Comparison of ENCODE assay signal across 13 cellular contexts in the genomic region with DNA sequence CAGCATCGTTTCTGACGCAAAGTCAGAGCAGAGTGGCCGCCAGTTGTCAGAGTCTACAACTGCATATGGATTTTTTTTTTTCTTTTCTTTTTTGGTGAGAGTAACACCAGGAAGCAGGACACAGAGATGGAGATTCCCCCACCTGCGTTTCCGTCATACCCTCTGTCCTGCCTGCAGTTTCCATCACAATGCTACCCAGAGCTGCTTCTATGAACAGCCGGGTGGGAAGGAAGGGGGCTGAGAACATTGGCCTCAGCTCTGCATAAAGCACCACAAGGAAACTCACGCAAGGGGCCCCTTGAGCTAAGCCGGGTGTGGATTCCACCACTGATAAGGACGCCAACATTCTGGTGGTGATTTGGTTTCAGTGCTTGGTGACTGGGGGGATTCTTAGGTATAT.
A peak's percentile ranks its signal among the peaks of the same experiment; 100 is the strongest.
DNase-seq lines count a peak whose midpoint lies in the region; ATAC-seq and TF ChIP-seq lines count a peak whose summit lies in the region.
"Had no signal": no experiment of that assay in that cellular context is flagged by ENCODE, and none has a peak within 500 bp of the region (broad histone marks: within the 10 kb centered on the region; RNA-seq: fewer than 3 reads in every experiment).

No MANE protein-coding gene starts in this region.

- H2AFZ ChIP-seq in GM23338 (peak overlapping the region; percentile 83), neuronal stem cell (ENCODE audit: low read length) (no peak overlapping the region)

- CTCF ChIA-PET in WTC11 (lab: Charles Lee): no interaction called here

- no peak overlapping the region for H3K4ac ChIP-seq in neuronal stem cell (ENCODE audit: low read length)

- no peaks in the 10 kb centered on the region for H4K20me1 ChIP-seq in GM23338 (replicated peaks; ENCODE audit: insufficient read depth)

- peak overlapping the region; percentile 72 for H3K18ac ChIP-seq in neuronal stem cell (ENCODE audit: low read length)

- H3F3A ChIP-seq in GM23338 (replicated peaks; ENCODE audit: low read depth): no peaks in the 10 kb centered on the region

- WGBS in neuronal stem cell (ENCODE audit: extremely low coverage in 2 of 2, insufficient read length in 2 of 2, insufficient replicate concordance in 1 of 2), 2 donors: no CpG with 5 or more reads among the region's 9 CpGs

- H3K4me1 Mint-ChIP-seq in GM23338 (peaks cover 28% of the 10 kb centered on the region), WTC11 (peaks cover 27% of the 10 kb centered on the region)

- H3K4me2 ChIP-seq in GM23338 (no peak overlapping the region), neuronal stem cell (ENCODE audit: insufficient read depth, low read length, poor library complexity, severe bottlenecking) (no peak overlapping the region)

- H3K79me2 ChIP-seq in GM23338 (replicated peaks; ENCODE audit: insufficient read depth): no peaks in the 10 kb centered on the region

- no peak overlapping the region for H2BK15ac ChIP-seq in neuronal stem cell (ENCODE audit: low read length)

- H2BK120ac ChIP-seq in neuronal stem cell (ENCODE audit: low read depth, low read length): peak overlapping the region; percentile 69

- H3K9ac ChIP-seq in neuronal stem cell (ENCODE audit: low read depth, low read length, poor library complexity): no peak overlapping the region

- H3K23ac ChIP-seq in neuronal stem cell (ENCODE audit: low read depth, low read length, poor library complexity): no peak overlapping the region

- no peaks in the 10 kb centered on the region for H3K79me1 ChIP-seq in neuronal stem cell (ENCODE audit: low read depth, low read length)

- H3K9me2 ChIP-seq in GM23338 (ENCODE audit: insufficient read depth): 0 out of 2 replicates have a peak, but pooled peaks cover 4% of the 10 kb centered on the region

- H3K36me3 Mint-ChIP-seq in GM23338 (ENCODE audit: low read depth) (no peaks in the 10 kb centered on the region), WTC11 (no peaks in the 10 kb centered on the region; the same call in 1 of the 2 replicates)

- peak overlapping the region; percentile 49 for H2BK12ac ChIP-seq in neuronal stem cell (ENCODE audit: low read length)

- H4K8ac ChIP-seq in neuronal stem cell (ENCODE audit: low read depth, low read length): peak overlapping the region; percentile 32

- no peak overlapping the region for H3K14ac ChIP-seq in neuronal stem cell (ENCODE audit: low read length)

- H3K4me3 ChIP-seq in GM23338: no peak overlapping the region
- no peak overlapping the region for H3K4me3 ChIP-seq in neuronal stem cell (ENCODE audit: low read length in 2 of 2)
- H3K4me3 ChIP-seq: HAP-1 had no signal

- H3K4me1 ChIP-seq in GM23338 (ENCODE audit: insufficient read depth) (peaks cover 6% of the 10 kb centered on the region), neuronal stem cell (ENCODE audit: control insufficient read depth in 2 of 2, insufficient read depth in 1 of 2, low read depth in 1 of 2, low read length in 2 of 2) (peaks cover 8% of the 10 kb centered on the region in 2 donors)
- H3K4me1 ChIP-seq: BE2C, Caco-2, HAP-1 had no signal

- no peak overlapping the region for H4K91ac ChIP-seq in neuronal stem cell (ENCODE audit: low read depth, low read length, poor library complexity)

- TF ChIP-seq CTCF in GM23338 (conservative IDR thresholded peaks at IDR 0.05; ENCODE audit: low read depth in 2 of 2): no peak
- TF ChIP-seq CTCF in WTC11 (IDR thresholded peaks at IDR 0.05): no peak

- peak; percentile 66 for ATAC-seq in GM23338
- peak; percentile 39; the same call in 1 of the 2 replicates for ATAC-seq in WTC11

- H3K27ac Mint-ChIP-seq in GM23338: no peak overlapping the region
- H3K27ac Mint-ChIP-seq in WTC11: no peak overlapping the region
- H3K27ac Mint-ChIP-seq: CD4-positive, alpha-beta T cell had no signal

- H2BK5ac ChIP-seq in neuronal stem cell (ENCODE audit: low read length): no peak overlapping the region

- H3K36me3 ChIP-seq in GM23338 (ENCODE audit: insufficient read depth) (no peaks in the 10 kb centered on the region), neuronal stem cell (replicated peaks in 1 of 2; ENCODE audit: control insufficient read depth in 2 of 2, insufficient read depth in 2 of 2, low read length in 2 of 2) (no peaks in the 10 kb centered on the region)
- H3K36me3 ChIP-seq: BE2C, HAP-1 had no signal

- no peaks in the 10 kb centered on the region for H3K27me3 ChIP-seq in GM23338 (ENCODE audit: insufficient read depth)
- no peaks in the 10 kb centered on the region for H3K27me3 ChIP-seq in neuronal stem cell (ENCODE audit: control insufficient read depth in 3 of 3, insufficient read depth in 3 of 3, low read depth in 1 of 3, low read length in 3 of 3)
- H3K27me3 ChIP-seq: BE2C had no signal

- H3K27ac ChIP-seq in GM23338 (ENCODE audit: low read depth): no peak overlapping the region
- no peak overlapping the region for H3K27ac ChIP-seq in neuronal stem cell (replicated peaks; ENCODE audit: low read length)
- H3K27ac ChIP-seq: C4-2B had no signal

- H3K9me3 Mint-ChIP-seq in GM23338 (no peaks in the 10 kb centered on the region; the same call in 2 of the 3 replicates), WTC11 (peaks cover 9% of the 10 kb centered on the region)

- POLR2A ChIA-PET in WTC11 (lab: Charles Lee): no interaction called here

- H3K4me3 Mint-ChIP-seq in GM23338 (no peak overlapping the region), WTC11 (no peak overlapping the region)
- H3K4me3 Mint-ChIP-seq: CD4-positive, alpha-beta T cell had no signal

- peaks cover 0 to 2% of the 10 kb centered on the region in 2 donors for H3K9me3 ChIP-seq in neuronal stem cell (replicated peaks in 1 of 2; ENCODE audit: control insufficient read depth in 2 of 2, insufficient read depth in 1 of 2, low read depth in 1 of 2, low read length in 2 of 2)
- H3K9me3 ChIP-seq: BE2C, Caco-2, HAP-1 had no signal

- DNase-seq in GM23338 (ENCODE audit: low spot score) (no peak), WTC11 (ENCODE audit: low spot score) (no peak), neuronal stem cell (ENCODE audit: low spot score) (no peak), ecto neural progenitor cell (ENCODE audit: low spot score) (no peak), NCI-H446 (lab: John Stamatoyannopoulos, UW) (no peak), GM19238 (ENCODE audit: insufficient read length, low spot score) (no peak)
- DNase-seq: ACHN; BE2C; Caco-2; CD4-positive, alpha-beta T cell; GOT3 had no signal

- peak overlapping the region; percentile 79 for H2AK5ac ChIP-seq in neuronal stem cell (ENCODE audit: low read depth, low read length)

- peaks cover 9% of the 10 kb centered on the region for H3K27me3 Mint-ChIP-seq in GM23338 (ENCODE audit: insufficient read depth, low read depth, poor library complexity)
- H3K27me3 Mint-ChIP-seq in WTC11 (ENCODE audit: low read depth): no peaks in the 10 kb centered on the region

TF ChIP-seq in GM23338, 12 proteins besides CTCF, POLR2A, EP300 and RAD21 (continues in another document):
- TF ChIP-seq EZH2 (IDR thresholded peaks at IDR 0.05; ENCODE audit: low read depth, unreplicated experiment): no peak
- no peak for TF ChIP-seq ZNF331 (CRISPR knock-in tag; IDR thresholded peaks at IDR 0.05; ENCODE audit: low read depth)

TF ChIP-seq in WTC11, 78 proteins besides CTCF, POLR2A, EP300 and RAD21:
- TF ChIP-seq NFATC4 (CRISPR knock-in tag; IDR thresholded peaks at IDR 0.05) (no peak), ESRRA (CRISPR knock-in tag; IDR thresholded peaks at IDR 0.05; ENCODE audit: borderline replicate concordance) (no peak), TEAD1 (CRISPR knock-in tag; IDR thresholded peaks at IDR 0.05) (no peak), FOXJ3 (CRISPR knock-in tag; IDR thresholded peaks at IDR 0.05; ENCODE audit: borderline replicate concordance) (no peak), ATF3 (CRISPR knock-in tag; conservative IDR thresholded peaks at IDR 0.05) (no peak), ZNF263 (CRISPR knock-in tag; IDR thresholded peaks at IDR 0.05; ENCODE audit: low read depth) (no peak)
- TF ChIP-seq, protein P1, sequence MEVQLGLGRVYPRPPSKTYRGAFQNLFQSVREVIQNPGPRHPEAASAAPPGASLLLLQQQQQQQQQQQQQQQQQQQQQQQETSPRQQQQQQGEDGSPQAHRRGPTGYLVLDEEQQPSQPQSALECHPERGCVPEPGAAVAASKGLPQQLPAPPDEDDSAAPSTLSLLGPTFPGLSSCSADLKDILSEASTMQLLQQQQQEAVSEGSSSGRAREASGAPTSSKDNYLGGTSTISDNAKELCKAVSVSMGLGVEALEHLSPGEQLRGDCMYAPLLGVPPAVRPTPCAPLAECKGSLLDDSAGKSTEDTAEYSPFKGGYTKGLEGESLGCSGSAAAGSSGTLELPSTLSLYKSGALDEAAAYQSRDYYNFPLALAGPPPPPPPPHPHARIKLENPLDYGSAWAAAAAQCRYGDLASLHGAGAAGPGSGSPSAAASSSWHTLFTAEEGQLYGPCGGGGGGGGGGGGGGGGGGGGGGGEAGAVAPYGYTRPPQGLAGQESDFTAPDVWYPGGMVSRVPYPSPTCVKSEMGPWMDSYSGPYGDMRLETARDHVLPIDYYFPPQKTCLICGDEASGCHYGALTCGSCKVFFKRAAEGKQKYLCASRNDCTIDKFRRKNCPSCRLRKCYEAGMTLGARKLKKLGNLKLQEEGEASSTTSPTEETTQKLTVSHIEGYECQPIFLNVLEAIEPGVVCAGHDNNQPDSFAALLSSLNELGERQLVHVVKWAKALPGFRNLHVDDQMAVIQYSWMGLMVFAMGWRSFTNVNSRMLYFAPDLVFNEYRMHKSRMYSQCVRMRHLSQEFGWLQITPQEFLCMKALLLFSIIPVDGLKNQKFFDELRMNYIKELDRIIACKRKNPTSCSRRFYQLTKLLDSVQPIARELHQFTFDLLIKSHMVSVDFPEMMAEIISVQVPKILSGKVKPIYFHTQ (CRISPR knock-in tag; IDR thresholded peaks at IDR 0.05): no peak
TF ChIP-seq in WTC11: peak in this region for 0.
